Comparison of ENCODE assay signal across 20 cellular contexts in genomic region chr1:20555025-20555757, GRCh38. TPM values are rescaled to one million over a fixed set of nuclear protein-coding genes. Genes with fewer than 3 reads are reported as not detected.
DNase-seq lines count a peak whose midpoint lies in the region; TF ChIP-seq lines count a peak whose summit lies in the region.
"Had no signal": no experiment of that assay in that cellular context is flagged by ENCODE, and none has a peak within 500 bp of the region (broad histone marks: within the 10 kb centered on the region; RNA-seq: fewer than 3 reads in every experiment).

No MANE protein-coding gene starts in this region.

- no peaks in the 10 kb centered on the region for H3K36me3 ChIP-seq in H7 (replicated peaks; ENCODE audit: control insufficient read depth, insufficient read depth, low read length)
- H3K36me3 ChIP-seq: left lung, ovary had no signal

- H3K36me3 Mint-ChIP-seq in nephron (ENCODE audit: low read depth): no peaks in the 10 kb centered on the region
- no peaks in the 10 kb centered on the region for H3K36me3 Mint-ChIP-seq in activated T-cell treated with anti-CD3 and anti-CD28 coated beads, Interleukin-2, amount 50 U/mL, for 24 hours (ENCODE audit: low read depth)
- H3K36me3 Mint-ChIP-seq: activated naive CD4-positive, alpha-beta T cell treated with anti-CD3 and anti-CD28 coated beads, Interleukin-2, amount 50 U/mL, for 24 hours had no signal

- H3K27ac ChIP-seq in VCaP: peak overlapping the region; percentile 20; the same call in 1 of the 2 replicates
- H3K27ac ChIP-seq: left lung, ovary, PC-9, SK-N-MC had no signal

- peaks cover 61% of the 10 kb centered on the region for H3K27me3 ChIP-seq in H7 (ENCODE audit: control insufficient read depth, insufficient read depth, low read length)
- H3K27me3 ChIP-seq: ovary had no signal

- H3K4me1 Mint-ChIP-seq in nephron: peaks cover 26% of the 10 kb centered on the region
- peaks cover 3% of the 10 kb centered on the region for H3K4me1 Mint-ChIP-seq in activated T-cell treated with anti-CD3 and anti-CD28 coated beads, Interleukin-2, amount 50 U/mL, for 24 hours (ENCODE audit: low read depth)
- H3K4me1 Mint-ChIP-seq: activated naive CD4-positive, alpha-beta T cell treated with anti-CD3 and anti-CD28 coated beads, Interleukin-2, amount 50 U/mL, for 24 hours had no signal

- TF ChIP-seq CTCF in VCaP (conservative IDR thresholded peaks at IDR 0.05) (no peak), fibroblast of pulmonary artery (IDR thresholded peaks at IDR 0.05; ENCODE audit: low read length, missing control alignments) (no peak), nephron (IDR thresholded peaks at IDR 0.05; ENCODE audit: unreplicated experiment in 3 of 3) (no peak)

- H3K4me3 ChIP-seq in H7 (ENCODE audit: insufficient read depth, low read depth, low read length): no peak overlapping the region
- no peak overlapping the region for H3K4me3 ChIP-seq in fibroblast of pulmonary artery (replicated peaks; ENCODE audit: low read depth, low read length)
- H3K4me3 ChIP-seq: left lung, ovary, PC-9, SK-N-MC had no signal

- no peaks in the 10 kb centered on the region for H3K9me3 Mint-ChIP-seq in nephron
- H3K9me3 Mint-ChIP-seq in activated T-cell treated with anti-CD3 and anti-CD28 coated beads, Interleukin-2, amount 50 U/mL, for 24 hours: no peaks in the 10 kb centered on the region
- H3K9me3 Mint-ChIP-seq: activated naive CD4-positive, alpha-beta T cell treated with anti-CD3 and anti-CD28 coated beads, Interleukin-2, amount 50 U/mL, for 24 hours; activated T-cell treated with anti-CD3 and anti-CD28 coated beads, Interleukin-2, amount 50 U/mL, for 4 hours had no signal

- DNase-seq in H7 (peak; percentile 46), fibroblast of pulmonary artery (ENCODE audit: low read depth) (peak; percentile 35), germinal center (ENCODE audit: low spot score) (no peak), erythroblast (lab: John Stamatoyannopoulos, UW) (no peak), NCI-H2227 (lab: John Stamatoyannopoulos, UW; ENCODE audit: unreplicated experiment) (no peak)
- no peak for DNase-seq in activated T-cell treated with anti-CD3 and anti-CD28 coated beads, Interleukin-2, amount 50 U/mL, for 24 hours
- DNase-seq: activated T-cell treated with anti-CD3 and anti-CD28 coated beads, Interleukin-2, amount 50 U/mL, for 4 hours; DND-41; left lung; NCI-H187; NCI-H524; ovary; stimulated activated CD4-positive, alpha-beta T cell treated with anti-CD3 and anti-CD28 coated beads, Interleukin-4, amount 100 ng/mL, for 4 hours; stimulated activated CD8-positive, alpha-beta memory T cell treated with anti-CD3 and anti-CD28 coated beads, Interleukin-4, amount 100 ng/mL, for 48 hours; T-helper 9 cell had no signal

- no peak for TF ChIP-seq POLR2A in erythroblast (IDR thresholded peaks at IDR 0.05; ENCODE audit: low read length)

- peak overlapping the region; percentile 36 to 87 (median 80) for H3K4me3 Mint-ChIP-seq in nephron
- no peak overlapping the region for H3K4me3 Mint-ChIP-seq in activated T-cell treated with anti-CD3 and anti-CD28 coated beads, Interleukin-2, amount 50 U/mL, for 24 hours
- H3K4me3 Mint-ChIP-seq: activated naive CD4-positive, alpha-beta T cell treated with anti-CD3 and anti-CD28 coated beads, Interleukin-2, amount 50 U/mL, for 24 hours; activated T-cell treated with anti-CD3 and anti-CD28 coated beads, Interleukin-2, amount 50 U/mL, for 4 hours had no signal

- no peak overlapping the region for H3K27ac Mint-ChIP-seq in nephron
- H3K27ac Mint-ChIP-seq in activated T-cell treated with anti-CD3 and anti-CD28 coated beads, Interleukin-2, amount 50 U/mL, for 24 hours: no peak overlapping the region
- H3K27ac Mint-ChIP-seq: activated naive CD4-positive, alpha-beta T cell treated with anti-CD3 and anti-CD28 coated beads, Interleukin-2, amount 50 U/mL, for 24 hours had no signal

- peaks cover 42% of the 10 kb centered on the region for H3K27me3 Mint-ChIP-seq in nephron (ENCODE audit: low read depth)
- H3K27me3 Mint-ChIP-seq in activated T-cell treated with anti-CD3 and anti-CD28 coated beads, Interleukin-2, amount 50 U/mL, for 24 hours: peaks cover 26% of the 10 kb centered on the region

RNA-seq across cellular contexts. Expression of gene FAM43B, which starts 2.8 kb away (rescaled TPM):
- 4.1 and 6.1 TPM in 2 replicates for total RNA-seq in H7 (2014; rRNA removed; shearing (Covaris generic))
- total RNA-seq: PC-9 had no signal

RNA-seq across cellular contexts. Expression of gene CDA, which starts 33.7 kb away (rescaled TPM):
- 37.1 and 39.4 TPM in 2 replicates for total RNA-seq in H7 (2014; rRNA removed; shearing (Covaris generic))
- total RNA-seq: activated T-cell treated with anti-CD3 and anti-CD28 coated beads, Interleukin-2, amount 50 U/mL, for 4 hours had no signal

RNA-seq across cellular contexts. Expression of gene MUL1, which starts 47.2 kb away (rescaled TPM):
- 30.8 and 32.6 TPM in 2 replicates for total RNA-seq in H7 (2014; rRNA removed; shearing (Covaris generic))

Comparison
In these comparisons a context has a peak if more than half of its experiments do, and no peak if none do; other contexts are left out.
1. DNase-seq: peak in H7 (single experiment) and fibroblast of pulmonary artery (single experiment); none in germinal center (single experiment), erythroblast (0 of 2), NCI-H2227 (single experiment) and activated T-cell treated with anti-CD3 and anti-CD28 coated beads, Interleukin-2, amount 50 U/mL, for 24 hours (single experiment).